Comparison of ENCODE assay signal across 1 cellular context in the genomic region with DNA sequence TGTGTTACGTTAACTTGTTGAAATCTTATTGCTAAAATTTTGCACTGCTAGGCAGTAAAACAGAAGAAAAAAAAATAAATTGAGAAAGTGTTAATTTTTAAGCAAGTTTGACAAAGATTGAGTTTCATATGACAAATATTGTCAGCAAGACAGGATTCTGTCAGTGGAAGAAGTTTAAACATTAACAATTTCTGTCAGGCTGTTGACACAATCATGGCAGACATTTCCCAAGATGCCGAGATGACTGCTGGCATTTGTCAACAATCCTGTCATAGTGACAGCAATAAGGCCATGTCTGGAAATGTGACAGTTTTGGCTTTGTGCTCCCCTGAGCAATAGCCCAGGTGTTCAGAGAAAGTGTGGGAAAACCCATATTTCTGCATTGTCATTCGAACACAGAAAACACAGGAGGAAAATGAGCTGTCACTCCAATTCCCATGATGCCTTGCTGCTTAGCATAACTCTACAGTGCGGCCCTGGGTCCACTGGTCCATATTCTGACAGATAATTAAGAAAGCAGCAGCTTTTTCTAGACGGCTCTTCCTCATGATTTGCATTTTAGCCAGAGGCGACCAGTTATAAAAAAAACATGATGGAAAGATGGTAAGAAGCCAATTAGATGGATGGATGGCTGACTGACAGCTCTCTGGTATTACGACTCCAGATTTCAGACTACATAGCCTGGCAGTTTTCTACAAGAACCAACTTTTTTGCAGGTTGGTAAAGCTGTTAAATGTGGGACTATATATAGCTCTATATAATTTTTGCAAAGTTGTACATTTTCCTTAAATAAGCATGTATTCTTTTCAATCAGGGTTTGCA.
TF ChIP-seq lines count a peak whose summit lies in the region.

No MANE protein-coding gene starts in this region.

TF ChIP-seq in liver, 16 proteins besides CTCF, POLR2A, EP300 and RAD21 (continued from another document):
- TF ChIP-seq GABPA (IDR thresholded peaks at IDR 0.05 in 1 of 2, conservative IDR thresholded peaks at IDR 0.05 in 1 of 2) (no peak), REST (IDR thresholded peaks at IDR 0.05) (peak; percentile 56), ZBTB33 (IDR thresholded peaks at IDR 0.05) (peak; percentile 76), EGR1 (IDR thresholded peaks at IDR 0.05; ENCODE audit: low read depth in 2 of 2) (no peak), SP1 (IDR thresholded peaks at IDR 0.05) (peak; percentile 65), YY1 (IDR thresholded peaks at IDR 0.05) (peak; percentile 95), HNF4A (conservative IDR thresholded peaks at IDR 0.05) (peak; percentile 65 to 69), FOXA2 (IDR thresholded peaks at IDR 0.05) (peak; percentile 97), NR2F2 (IDR thresholded peaks at IDR 0.05) (peak; percentile 8)
